Comparison of ENCODE assay signal across 25 cellular contexts in the genomic region with DNA sequence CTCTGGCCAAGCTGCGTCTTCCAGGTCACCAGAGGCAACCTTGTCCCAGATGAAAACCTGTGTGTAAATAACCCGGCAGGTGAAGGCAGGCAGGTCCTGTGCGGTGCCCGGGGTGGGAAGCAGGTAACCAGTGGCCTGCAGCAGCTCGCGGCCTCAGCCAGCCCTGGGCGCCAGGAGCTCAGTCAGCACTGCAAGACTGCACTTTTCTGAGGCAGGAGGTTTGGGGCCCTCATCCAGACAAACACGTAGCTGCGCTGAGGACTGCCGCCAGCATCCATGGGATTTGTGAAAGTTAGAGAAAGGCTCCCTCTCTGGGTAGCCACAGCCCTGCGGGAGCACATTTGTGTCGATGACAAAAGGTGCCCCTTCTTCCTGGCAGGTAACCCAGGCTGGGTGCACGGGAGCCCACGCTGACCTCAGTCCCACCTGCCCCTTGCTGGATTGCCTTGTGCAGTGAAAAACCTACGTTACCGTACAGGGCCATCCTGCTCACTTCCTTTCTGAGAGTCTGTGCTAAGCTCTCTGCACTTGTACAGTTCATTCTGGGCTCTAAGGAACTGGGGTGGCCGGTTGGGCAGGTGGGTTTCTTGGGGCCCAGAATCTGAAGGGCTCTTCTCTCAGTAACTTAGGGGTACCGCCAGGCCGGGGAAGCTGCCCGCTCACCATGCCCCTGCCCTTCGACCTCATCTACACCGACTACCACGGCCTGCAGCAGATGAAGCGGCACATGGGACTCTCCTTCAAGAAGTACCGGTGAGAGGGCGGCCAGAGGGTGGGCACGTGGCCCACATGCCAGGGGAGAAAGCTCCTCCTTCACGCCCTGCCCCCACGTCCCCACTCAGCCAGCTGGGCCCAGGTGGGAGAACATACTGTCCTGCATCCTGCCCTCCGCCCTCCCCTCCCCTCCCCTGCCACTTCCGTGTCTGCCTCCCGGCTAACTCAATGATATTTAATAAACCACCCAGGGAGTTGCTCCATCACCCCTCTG. TPM values are rescaled to one million over a fixed set of nuclear protein-coding genes. Genes with fewer than 3 reads are reported as not detected.
A peak's percentile ranks its signal among the peaks of the same experiment; 100 is the strongest.
DNase-seq lines count a peak whose midpoint lies in the region; ATAC-seq and TF ChIP-seq lines count a peak whose summit lies in the region.
"Had no signal": no experiment of that assay in that cellular context is flagged by ENCODE, and none has a peak within 500 bp of the region (broad histone marks: within the 10 kb centered on the region; RNA-seq: fewer than 3 reads in every experiment).

No MANE protein-coding gene starts in this region.

- H3K9me3 ChIP-seq in WERI-Rb-1 (ENCODE audit: severe bottlenecking), result no peaks in the 10 kb centered on the region
- no peaks in the 10 kb centered on the region for H3K9me3 ChIP-seq in CD4-positive, alpha-beta T cell (ENCODE audit: control insufficient read depth, low read length)
- H3K9me3 ChIP-seq: adrenal gland, heart right ventricle, prostate gland, tibial nerve had no signal

- H3K36me3 Mint-ChIP-seq in activated CD8-positive, alpha-beta memory T cell treated with anti-CD3 and anti-CD28 coated beads, Interleukin-2, amount 10 ng/mL, durations not matched to agents 7 days and 5 days, result no peaks in the 10 kb centered on the region
- H3K36me3 Mint-ChIP-seq in CD4-positive, alpha-beta T cell (ENCODE audit: low read depth), result no peaks in the 10 kb centered on the region
- H3K36me3 Mint-ChIP-seq: CD4-positive, alpha-beta memory T cell had no signal

- H3K9me3 Mint-ChIP-seq in activated CD8-positive, alpha-beta memory T cell treated with anti-CD3 and anti-CD28 coated beads, Interleukin-2, amount 10 ng/mL, durations not matched to agents 7 days and 5 days (ENCODE audit: low read depth), result no peaks in the 10 kb centered on the region
- no peaks in the 10 kb centered on the region for H3K9me3 Mint-ChIP-seq in CD4-positive, alpha-beta T cell
- H3K9me3 Mint-ChIP-seq: activated B cell treated with CpG ODN at 0.5 μM for 24 hours; activated CD4-positive, alpha-beta memory T cell treated with anti-CD3 and anti-CD28 coated beads, Interleukin-2, amount 10 ng/mL, durations not matched to agents 7 days and 5 days had no signal

- H3K27ac ChIP-seq in WERI-Rb-1, result no peak overlapping the region; the same call in 1 of the 2 replicates
- no peak overlapping the region for H3K27ac ChIP-seq in CD4-positive, alpha-beta T cell (ENCODE audit: low read depth, low read length)
- H3K27ac ChIP-seq: brain microvascular endothelial cell, prostate gland, tibial nerve had no signal

- H3K4me1 Mint-ChIP-seq in activated CD8-positive, alpha-beta memory T cell treated with anti-CD3 and anti-CD28 coated beads, Interleukin-2, amount 10 ng/mL, durations not matched to agents 7 days and 5 days, result no peaks in the 10 kb centered on the region
- H3K4me1 Mint-ChIP-seq in CD4-positive, alpha-beta T cell (ENCODE audit: low read depth), result no peaks in the 10 kb centered on the region
- H3K4me1 Mint-ChIP-seq: activated B cell treated with CpG ODN at 0.5 μM for 24 hours; activated CD4-positive, alpha-beta memory T cell treated with anti-CD3 and anti-CD28 coated beads, Interleukin-2, amount 10 ng/mL, durations not matched to agents 7 days and 5 days; CD4-positive, alpha-beta memory T cell had no signal

- no peaks in the 10 kb centered on the region for H3K27me3 ChIP-seq in WERI-Rb-1 (ENCODE audit: insufficient read depth, low read depth, severe bottlenecking)
- H3K27me3 ChIP-seq in CD4-positive, alpha-beta T cell (ENCODE audit: control insufficient read depth, insufficient read depth, low read length), result no peaks in the 10 kb centered on the region
- H3K27me3 ChIP-seq: adrenal gland had no signal

- H3K27ac Mint-ChIP-seq in activated CD8-positive, alpha-beta memory T cell treated with anti-CD3 and anti-CD28 coated beads, Interleukin-2, amount 10 ng/mL, durations not matched to agents 7 days and 5 days, result no peak overlapping the region
- no peak overlapping the region for H3K27ac Mint-ChIP-seq in CD4-positive, alpha-beta T cell
- H3K27ac Mint-ChIP-seq: activated B cell treated with CpG ODN at 0.5 μM for 24 hours; activated CD4-positive, alpha-beta memory T cell treated with anti-CD3 and anti-CD28 coated beads, Interleukin-2, amount 10 ng/mL, durations not matched to agents 7 days and 5 days had no signal

- H3K4me3 Mint-ChIP-seq in activated CD8-positive, alpha-beta memory T cell treated with anti-CD3 and anti-CD28 coated beads, Interleukin-2, amount 10 ng/mL, durations not matched to agents 7 days and 5 days, result no peak overlapping the region
- H3K4me3 Mint-ChIP-seq in CD4-positive, alpha-beta T cell, result no peak overlapping the region
- H3K4me3 Mint-ChIP-seq: activated B cell treated with CpG ODN at 0.5 μM for 24 hours; activated CD4-positive, alpha-beta memory T cell treated with anti-CD3 and anti-CD28 coated beads, Interleukin-2, amount 10 ng/mL, durations not matched to agents 7 days and 5 days; CD4-positive, alpha-beta memory T cell had no signal

- peaks cover 15% of the 10 kb centered on the region for H3K36me3 ChIP-seq in WERI-Rb-1
- H3K36me3 ChIP-seq: adrenal gland, brain microvascular endothelial cell, heart right ventricle, prostate gland, tibial nerve had no signal

- CTCF ChIA-PET in activated CD8-positive, alpha-beta memory T cell treated with anti-CD3 and anti-CD28 coated beads, Interleukin-2, amount 10 ng/mL, durations not matched to agents 7 days and 5 days (lab: Charles Lee), result interaction anchor here (0.6 kb wide), 2 partner anchors 26 to 132 kb away, joined by 3 read pairs; no protein-coding TSS in a partner anchor
- CTCF ChIA-PET in CD4-positive, alpha-beta T cell (lab: Charles Lee), result no interaction called here

- H3K4me3 ChIP-seq in WERI-Rb-1 (ENCODE audit: low read depth, low read length), result no peak overlapping the region
- H3K4me3 ChIP-seq: adrenal gland, GM12878, heart right ventricle, prostate gland, tibial nerve had no signal

- peaks cover 8% of the 10 kb centered on the region for H3K27me3 Mint-ChIP-seq in activated CD8-positive, alpha-beta memory T cell treated with anti-CD3 and anti-CD28 coated beads, Interleukin-2, amount 10 ng/mL, durations not matched to agents 7 days and 5 days
- no peaks in the 10 kb centered on the region for H3K27me3 Mint-ChIP-seq in CD4-positive, alpha-beta T cell

- intact Hi-C loops in posterior cingulate gyrus (cut with DNase I), result no loop called here
- intact Hi-C loops in CD4-positive, alpha-beta T cell (cut with DNase I, micrococcal nuclease), result loop anchor here in 1 of 2 experiments (10.0 kb wide), 1 partner anchor 820 kb away; no protein-coding TSS in a partner anchor

- POLR2A ChIA-PET in CD4-positive, alpha-beta T cell (lab: Charles Lee), result interaction anchor here (0.5 to 1.4 kb wide), 3 partner anchors 70 to 340 kb away, joined by 3 to 5 read pairs (median 3); no protein-coding TSS in a partner anchor

- TF ChIP-seq CTCF in WERI-Rb-1 (IDR thresholded peaks at IDR 0.05; ENCODE audit: low read depth, low read length), result no peak
- no peak for TF ChIP-seq CTCF in CD4-positive, alpha-beta T cell (IDR thresholded peaks at IDR 0.05)

- DNase-seq in activated CD8-positive, alpha-beta memory T cell treated with anti-CD3 and anti-CD28 coated beads, Interleukin-2, amount 10 ng/mL, durations not matched to agents 7 days and 5 days, result no peak
- DNase-seq in activated CD8-positive, alpha-beta memory T cell treated with anti-CD3 and anti-CD28 coated beads for 24 hours, result no peak
- DNase-seq in NAMALWA (ENCODE audit: low spot score), result peak; percentile 24
- peak; percentile 50 for DNase-seq in WERI-Rb-1
- peak in 8 of 10 donors; percentile 34 to 93 (median 64) for DNase-seq in posterior cingulate gyrus
- no peak for DNase-seq in CD4-positive, alpha-beta T cell
- no peak for DNase-seq in Kasumi-1 (lab: John Stamatoyannopoulos, UW)
- DNase-seq: activated B cell treated with CpG ODN at 0.5 μM for 24 hours; activated CD4-positive, alpha-beta memory T cell treated with anti-CD3 and anti-CD28 coated beads, Interleukin-2, amount 10 ng/mL, durations not matched to agents 7 days and 5 days; activated T-cell treated with anti-CD3 and anti-CD28 coated beads, Interleukin-2, amount 50 U/mL, for 1 hour; brain microvascular endothelial cell; CD4-positive, alpha-beta memory T cell; effector CD4-positive, alpha-beta T cell; NCI-H1105 treated with DMSO at 0.1 percent for 48 hours; NCI-H2081 treated with DMSO at 0.1 percent for 48 hours; NCI-H526; Right ventricle myocardium superior; stimulated activated CD4-positive, alpha-beta T cell treated with anti-CD3 and anti-CD28 coated beads, Interleukin-15, amount 100 ng/mL, for 24 hours; SW 1271 had no signal

- peak; percentile 47 for ATAC-seq in activated CD8-positive, alpha-beta memory T cell treated with anti-CD3 and anti-CD28 coated beads, Interleukin-2, amount 10 ng/mL, durations not matched to agents 7 days and 5 days
- no peak for ATAC-seq in CD4-positive, alpha-beta T cell (ENCODE audit: poor library complexity)
- ATAC-seq: GM12878, HCT116 had no signal

RNA-seq across cellular contexts. Expression of gene MGAT5B, which starts 56.4 kb away (rescaled TPM):
- under 1 TPM; 0.18 to 0.68 TPM for total RNA-seq in activated CD8-positive, alpha-beta memory T cell treated with anti-CD3 and anti-CD28 coated beads, Interleukin-2, amount 10 ng/mL, durations not matched to agents 7 days and 5 days
- total RNA-seq in CD4-positive, alpha-beta T cell, result under 1 TPM; 0.28 to 0.77 TPM
- total RNA-seq: Right ventricle myocardium superior had no signal

Comparison
In these comparisons a context has a peak if more than half of its experiments do, and no peak if none do; other contexts are left out.
1. DNase-seq: peak in NAMALWA (single experiment), WERI-Rb-1 (single experiment) and posterior cingulate gyrus (8 of 10); none in activated CD8-positive, alpha-beta memory T cell treated with anti-CD3 and anti-CD28 coated beads, Interleukin-2, amount 10 ng/mL, durations not matched to agents 7 days and 5 days (single experiment), activated CD8-positive, alpha-beta memory T cell treated with anti-CD3 and anti-CD28 coated beads for 24 hours (single experiment), CD4-positive, alpha-beta T cell (0 of 10) and Kasumi-1 (0 of 2).